23 cellular contexts compared by ENCODE assay signal in the genomic region with DNA sequence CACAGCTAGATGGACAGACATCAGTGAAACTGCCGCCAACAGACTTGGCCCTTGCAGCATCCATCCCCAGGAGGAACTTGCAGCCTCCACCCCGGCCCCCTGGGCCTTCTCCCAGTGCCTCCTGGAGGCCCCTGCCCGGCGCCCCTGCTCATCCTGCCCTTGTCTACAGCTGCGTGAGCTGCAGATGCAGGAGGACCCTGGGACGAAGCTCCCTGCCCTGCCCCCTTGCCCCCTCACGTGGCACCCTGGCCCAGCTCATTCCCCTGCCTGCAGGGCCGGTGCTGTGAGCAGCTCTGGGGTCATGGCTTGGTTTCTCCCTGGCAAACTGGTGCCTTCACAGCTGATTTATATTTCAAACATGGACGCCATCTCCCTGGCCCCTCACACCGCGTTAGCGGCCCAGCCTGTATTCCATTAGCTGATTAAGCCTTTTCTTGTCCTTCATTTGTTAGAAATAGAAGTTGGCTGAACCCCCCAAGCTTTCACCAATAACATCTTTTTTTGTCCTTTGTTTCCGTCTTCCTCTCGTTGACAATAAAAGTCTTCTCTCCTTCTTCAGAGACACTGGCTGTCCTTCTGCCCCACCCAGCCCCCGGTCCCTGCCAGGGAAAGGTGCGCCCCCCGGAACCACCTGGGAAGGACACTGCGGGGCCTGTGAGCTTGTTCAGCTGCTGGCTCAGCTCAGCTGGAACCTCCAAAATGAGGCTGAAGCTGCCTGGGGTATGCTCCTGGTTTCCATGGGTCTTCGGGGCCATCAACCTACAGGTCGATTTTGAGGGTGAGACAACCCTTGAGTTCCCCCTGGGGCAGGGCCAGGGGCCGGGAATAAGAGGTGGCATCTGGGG. TPM values are rescaled to one million over a fixed set of nuclear protein-coding genes. Genes with fewer than 3 reads are reported as not detected.
DNase-seq lines count a peak whose midpoint lies in the region; TF ChIP-seq lines count a peak whose summit lies in the region.
"Had no signal": no experiment of that assay in that cellular context is flagged by ENCODE, and none has a peak within 500 bp of the region (broad histone marks: within the 10 kb centered on the region; RNA-seq: fewer than 3 reads in every experiment).

No MANE protein-coding gene starts in this region.

- no peaks in the 10 kb centered on the region for H3K36me3 Mint-ChIP-seq in H9 (ENCODE audit: insufficient read depth in 1 of 3, low read depth in 3 of 3)

- no peaks in the 10 kb centered on the region for H4K20me1 ChIP-seq in H9 (ENCODE audit: control insufficient read depth, insufficient read depth, insufficient read length)

- no peak overlapping the region for H2AK5ac ChIP-seq in H9 (ENCODE audit: insufficient read length, low read length)

- no peak overlapping the region for H4K8ac ChIP-seq in H9 (replicated peaks; ENCODE audit: insufficient read length, low read depth, low read length)

- no peaks in the 10 kb centered on the region for H3K9me3 Mint-ChIP-seq in H9
- H3K9me3 Mint-ChIP-seq: activated CD8-positive, alpha-beta T cell treated with anti-CD3 and anti-CD28 coated beads for 36 hours had no signal

- H3K4me3 ChIP-seq in adrenal gland: no peak overlapping the region
- H3K4me3 ChIP-seq: HAP-1, SJCRH30, vagina had no signal

- H3K27me3 ChIP-seq in adrenal gland (no peaks in the 10 kb centered on the region), H9 (ENCODE audit: insufficient read depth, low read length) (no peaks in the 10 kb centered on the region)
- H3K27me3 ChIP-seq: vagina had no signal

- H3K79me2 ChIP-seq in H9 (ENCODE audit: insufficient read depth, low read length): no peaks in the 10 kb centered on the region

- H3K23ac ChIP-seq in H9 (ENCODE audit: insufficient read length, low read depth, low read length): no peak overlapping the region

- H3K23me2 ChIP-seq in H9 (ENCODE audit: insufficient read length, low read depth, low read length, poor library complexity, severe bottlenecking): no peaks in the 10 kb centered on the region

- H3K56ac ChIP-seq in H9 (ENCODE audit: insufficient read length, low read depth, low read length): no peak overlapping the region

- H4K91ac ChIP-seq in H9 (ENCODE audit: insufficient read length, low read depth, low read length): no peak overlapping the region

- H3K4me2 ChIP-seq in H9 (ENCODE audit: insufficient read depth, insufficient read length, low read length): no peak overlapping the region

- no peak overlapping the region for H3K4ac ChIP-seq in H9 (ENCODE audit: low read depth, low read length)

- no peak overlapping the region for H2BK15ac ChIP-seq in H9 (ENCODE audit: low read depth, low read length)

- no peak overlapping the region for H3K14ac ChIP-seq in H9 (ENCODE audit: insufficient read depth, low read length)

- no peak overlapping the region for H2AFZ ChIP-seq in H9 (ENCODE audit: low read length)

- H3K27ac Mint-ChIP-seq in H9: no peak overlapping the region; a peak in 1 of 7 replicates
- H3K27ac Mint-ChIP-seq: activated CD8-positive, alpha-beta T cell treated with anti-CD3 and anti-CD28 coated beads for 36 hours; progenitor cell of endocrine pancreas had no signal

- peaks cover 2 to 9% of the 10 kb centered on the region in 2 experiments; a peak in 3 of 4 replicates for H3K4me1 Mint-ChIP-seq in H9

- no peak overlapping the region for H3K9ac ChIP-seq in H9 (ENCODE audit: extremely low read depth, insufficient read length, low read length)

- H3K27me3 Mint-ChIP-seq in H9 (ENCODE audit: low read depth): peaks cover 14% of the 10 kb centered on the region
- H3K27me3 Mint-ChIP-seq: activated CD8-positive, alpha-beta T cell treated with anti-CD3 and anti-CD28 coated beads for 36 hours had no signal

- H3K18ac ChIP-seq in H9 (ENCODE audit: insufficient read length, low read depth, low read length): no peak overlapping the region

- no peak overlapping the region for H3K4me3 Mint-ChIP-seq in H9
- H3K4me3 Mint-ChIP-seq: activated CD8-positive, alpha-beta T cell treated with anti-CD3 and anti-CD28 coated beads for 36 hours had no signal

- TF ChIP-seq CTCF in adrenal gland (IDR thresholded peaks at IDR 0.05): no peak
- no peak for TF ChIP-seq CTCF in H9 (conservative IDR thresholded peaks at IDR 0.05)

- TF ChIP-seq POLR2A in adrenal gland (IDR thresholded peaks at IDR 0.05): no peak

- no peak overlapping the region for H2BK5ac ChIP-seq in H9 (ENCODE audit: insufficient read length, low read length)

- H3K4me1 ChIP-seq in adrenal gland (replicated peaks in 1 of 2) (peaks cover 4 to 5% of the 10 kb centered on the region in 2 donors), H9 (ENCODE audit: insufficient read depth, low read length) (peaks cover 4% of the 10 kb centered on the region; the same call in 1 of the 2 replicates)
- H3K4me1 ChIP-seq: HAP-1, SJCRH30, vagina had no signal

- peak; percentile 55 for DNase-seq in activated effector memory CD4-positive, alpha-beta T cell treated with anti-CD3 and anti-CD28 coated beads, Interleukin-2, amount 50 U/mL, for 16 hours
- no peak for DNase-seq in activated effector memory CD4-positive, alpha-beta T cell treated with Interleukin-2 at 50 U/mL for 16 hours
- DNase-seq in adrenal gland: peak in 4 of 7 donors; percentile 5 to 35 (median 10)
- DNase-seq in mesenteric fat pad (ENCODE audit: low spot score): peak; percentile 69
- peak; percentile 42 for DNase-seq in ureter (ENCODE audit: low spot score)
- DNase-seq in H9: no peak
- DNase-seq in NCI-H748 (lab: John Stamatoyannopoulos, UW; ENCODE audit: unreplicated experiment): no peak
- DNase-seq in SKM-1 treated with dmso at 0.1 percent for 144 hours (lab: John Stamatoyannopoulos, UW; ENCODE audit: unreplicated experiment): no peak
- DNase-seq: activated CD8-positive, alpha-beta T cell treated with anti-CD3 and anti-CD28 coated beads for 36 hours; C1 segment of cervical spinal cord; COR-L47; DMS53; effector CD8-positive, alpha-beta T cell; erythroblast; NCI-H1105 treated with DMSO at 0.1 percent for 48 hours; NCI-H2081; NCI-H226; NCI-H748 treated with DMSO at 0.1 percent for 48 hours; SJCRH30; stimulated activated naive CD4-positive, alpha-beta T cell had no signal

- H3K36me3 ChIP-seq in adrenal gland (replicated peaks in 1 of 2): no peaks in the 10 kb centered on the region
- H3K36me3 ChIP-seq: HAP-1, SJCRH30, vagina had no signal

- H4K5ac ChIP-seq in H9 (ENCODE audit: insufficient read length, low read depth, low read length): no peak overlapping the region

- H3K79me1 ChIP-seq in H9 (ENCODE audit: insufficient read depth, low read depth, low read length, poor library complexity, severe bottlenecking): no peaks in the 10 kb centered on the region

- no peak overlapping the region for H2BK12ac ChIP-seq in H9 (ENCODE audit: insufficient read length, low read depth, low read length)

- intact Hi-C loops in adrenal gland (cut with DNase I): no loop called here

- WGBS in adrenal gland, 4 donors: 80 to 87% (median 83%) methylated on average over 20 to 21 of the region's 21 CpGs
- WGBS in H9 (ENCODE audit: extremely low coverage, insufficient read length, low lambda C conversion rate): no CpG with 5 or more reads among the region's 21 CpGs

- H2BK120ac ChIP-seq in H9 (ENCODE audit: low read depth, low read length, poor library complexity, severe bottlenecking): no peak overlapping the region

- H3K27ac ChIP-seq in adrenal gland (no peak overlapping the region), H9 (ENCODE audit: insufficient read length, low read depth, low read length) (no peak overlapping the region)
- H3K27ac ChIP-seq: SJCRH30, vagina had no signal

- no peaks in the 10 kb centered on the region for H3K9me3 ChIP-seq in adrenal gland (replicated peaks in 1 of 3)
- H3K9me3 ChIP-seq in H9 (ENCODE audit: control insufficient read depth, low read depth, low read length): no peaks in the 10 kb centered on the region
- H3K9me3 ChIP-seq: HAP-1, SJCRH30, vagina had no signal

- H2BK20ac ChIP-seq in H9 (ENCODE audit: low read depth, low read length, poor library complexity, severe bottlenecking): no peak overlapping the region

- H3T11ph ChIP-seq in H9 (ENCODE audit: low read length): no peak overlapping the region

RNA-seq across cellular contexts. Expression of a gene that starts 34.0 kb away (rescaled TPM):
- 10 to 100 TPM; 13.1 to 21.2 (median 18.9) TPM for total RNA-seq in adrenal gland
- polyA plus RNA-seq in adrenal gland: 10 to 100 TPM in 2 of 3 donors, 1 to 10 TPM in 1; 1.7 to 15.2 (median 14.2) TPM
- total RNA-seq in mesenteric fat pad: 21.7 TPM
- 23.0 TPM for total RNA-seq in ureter
- 31.4 and 32.4 TPM in 2 replicates for total RNA-seq in H9 (2021)

Comparison
In these comparisons a context has a peak if more than half of its experiments do, and no peak if none do; other contexts are left out.
1. DNase-seq: peak in activated effector memory CD4-positive, alpha-beta T cell treated with anti-CD3 and anti-CD28 coated beads, Interleukin-2, amount 50 U/mL, for 16 hours (single experiment), adrenal gland (4 of 7), mesenteric fat pad (single experiment) and ureter (single experiment); none in activated effector memory CD4-positive, alpha-beta T cell treated with Interleukin-2 at 50 U/mL for 16 hours (single experiment), H9 (single experiment), NCI-H748 (single experiment) and SKM-1 treated with dmso at 0.1 percent for 144 hours (single experiment).